Comparison of ENCODE assay signal across 10 cellular contexts in genomic region chr1:170707959-170708666, GRCh38. TPM values are rescaled to one million over a fixed set of nuclear protein-coding genes. Genes with fewer than 3 reads are reported as not detected.
DNase-seq lines count a peak whose midpoint lies in the region; ATAC-seq, FAIRE-seq and TF ChIP-seq lines count a peak whose summit lies in the region.
"Had no signal": no experiment of that assay in that cellular context is flagged by ENCODE, and none has a peak within 500 bp of the region (broad histone marks: within the 10 kb centered on the region; RNA-seq: fewer than 3 reads in every experiment).

No MANE protein-coding gene starts in this region.

- H3K4me1 Mint-ChIP-seq in CD14-positive monocyte = no peaks in the 10 kb centered on the region

- H3K9me3 Mint-ChIP-seq in CD14-positive monocyte = peaks cover 0 to 5% (median 0%) of the 10 kb centered on the region in 7 donors

- peaks cover 0 to 2% (median 2%) of the 10 kb centered on the region in 3 donors for H3K27me3 Mint-ChIP-seq in CD14-positive monocyte (ENCODE audit: low read depth in 3 of 3)

- no peaks in the 10 kb centered on the region for H3K36me3 Mint-ChIP-seq in CD14-positive monocyte

- H3K36me3 ChIP-seq in kidney epithelial cell (ENCODE audit: control insufficient read depth, insufficient read depth, low read length) = no peaks in the 10 kb centered on the region

- peak; percentile 97 for FAIRE-seq in A204.1 (lab: Jason Lieb, UNC)

- in situ Hi-C loops in astrocyte of the spinal cord (cut with HindIII; ENCODE audit: low sequenced_read_pairs) = no loop called here

- no peak overlapping the region for H3K27ac Mint-ChIP-seq in CD14-positive monocyte

- H3K4me3 ChIP-seq in astrocyte of the spinal cord (ENCODE audit: low read depth, low read length) = no peak overlapping the region
- H3K4me3 ChIP-seq in kidney epithelial cell (ENCODE audit: low read depth, low read length) = no peak overlapping the region

- H3K27me3 ChIP-seq in kidney epithelial cell (ENCODE audit: control insufficient read depth, insufficient read depth, low read length) = no peaks in the 10 kb centered on the region

- no peak for ATAC-seq in GM21381 (IDR thresholded peaks at IDR 0.05; ENCODE audit: unreplicated experiment)

- DNase-seq in HPDE6-E6E7 (ENCODE audit: extremely low spot score) (peak; percentile 85), astrocyte of the spinal cord (ENCODE audit: low read depth, low spot score) (peak; percentile 98), kidney epithelial cell (ENCODE audit: low read depth) (peak; percentile 91), NCI-H2227 (lab: John Stamatoyannopoulos, UW; ENCODE audit: unreplicated experiment) (no peak), CD14-positive monocyte (ENCODE audit: low spot score) (no peak), NCI-H2029 treated with DMSO at 0.1 percent for 48 hours (lab: John Stamatoyannopoulos, UW) (no peak)
- DNase-seq: DMS79, NCI-H1694 had no signal

- no peak for TF ChIP-seq CTCF in astrocyte of the spinal cord (IDR thresholded peaks at IDR 0.05; ENCODE audit: low read depth, low read length)
- TF ChIP-seq CTCF in kidney epithelial cell (IDR thresholded peaks at IDR 0.05; ENCODE audit: insufficient read depth, low read length, poor library complexity, severe bottlenecking) = no peak
- TF ChIP-seq CTCF in CD14-positive monocyte (IDR thresholded peaks at IDR 0.05) = no peak

- intact Hi-C loops in CD14-positive monocyte (cut with micrococcal nuclease) = no loop called here

- no peak overlapping the region for H3K4me3 Mint-ChIP-seq in CD14-positive monocyte

RNA-seq across cellular contexts. Expression of gene PRRX1, which starts 44.2 kb away (rescaled TPM):
- 0.75 and 2.9 TPM in 2 replicates for total RNA-seq in kidney epithelial cell
- polyA plus RNA-seq in CD14-positive monocyte = not detected

Comparison
In these comparisons a context has a peak if more than half of its experiments do, and no peak if none do; other contexts are left out.
1. DNase-seq: peak in HPDE6-E6E7 (single experiment), astrocyte of the spinal cord (single experiment) and kidney epithelial cell (single experiment); none in NCI-H2227 (single experiment), CD14-positive monocyte (single experiment) and NCI-H2029 treated with DMSO at 0.1 percent for 48 hours (single experiment).